Comparison of ENCODE assay signal across 1 cellular context in genomic region chr1:28296401-28297220, GRCh38.
TF ChIP-seq lines count a peak whose summit lies in the region.

No MANE protein-coding gene starts in this region.

TF ChIP-seq in HepG2, 621 proteins besides CTCF, POLR2A, EP300 and RAD21 (continued from another document and continues in another):
- 0 out of 2 replicates have a peak, but pooled peaks have one; percentile 43 for TF ChIP-seq HMGXB3 (CRISPR knock-in tag; IDR thresholded peaks at IDR 0.05; ENCODE audit: borderline replicate concordance)
- peak; percentile 91; the same call in 1 of the 2 replicates for TF ChIP-seq GZF1 (CRISPR knock-in tag; IDR thresholded peaks at IDR 0.05)
- TF ChIP-seq ZNF737 (CRISPR knock-in tag; IDR thresholded peaks at IDR 0.05; ENCODE audit: borderline replicate concordance), result no peak
- peak; percentile 74 for TF ChIP-seq SOX5 (CRISPR knock-in tag; IDR thresholded peaks at IDR 0.05; ENCODE audit: borderline replicate concordance)
- peak; percentile 79; the same call in 1 of the 2 replicates for TF ChIP-seq ZNF205 (CRISPR knock-in tag; IDR thresholded peaks at IDR 0.05)
- TF ChIP-seq ARID5B (CRISPR knock-in tag; IDR thresholded peaks at IDR 0.05), result peak; percentile 94
- no peak for TF ChIP-seq ARID2 (CRISPR knock-in tag; IDR thresholded peaks at IDR 0.05; ENCODE audit: borderline replicate concordance)
- no peak for TF ChIP-seq TCF7 (IDR thresholded peaks at IDR 0.05; ENCODE audit: low read depth)
- TF ChIP-seq ZNF746 (CRISPR knock-in tag; IDR thresholded peaks at IDR 0.05), result no peak
- TF ChIP-seq RFXANK (CRISPR knock-in tag; IDR thresholded peaks at IDR 0.05), result no peak
- TF ChIP-seq MXI1 (IDR thresholded peaks at IDR 0.05; ENCODE audit: borderline replicate concordance, low read depth, low read length), result peak; percentile 31; the same call in 1 of the 3 replicates
- TF ChIP-seq MTF1 (CRISPR knock-in tag; IDR thresholded peaks at IDR 0.05), result no peak
- TF ChIP-seq SMAD1 (CRISPR knock-in tag; IDR thresholded peaks at IDR 0.05; ENCODE audit: borderline replicate concordance, low read depth), result no peak
- peak; percentile 34; the same call in 1 of the 2 replicates for TF ChIP-seq NR2F2 (IDR thresholded peaks at IDR 0.05; ENCODE audit: borderline replicate concordance, low read depth)
- TF ChIP-seq FUBP1 (CRISPR knock-in tag; IDR thresholded peaks at IDR 0.05; ENCODE audit: borderline replicate concordance), result no peak
- peak; percentile 61; the same call in 1 of the 2 replicates for TF ChIP-seq ATF1 (CRISPR knock-in tag; IDR thresholded peaks at IDR 0.05)
- peak; percentile 51; the same call in 1 of the 2 replicates for TF ChIP-seq TARDBP (CRISPR knock-in tag; IDR thresholded peaks at IDR 0.05)
- no peak for TF ChIP-seq SOX6 (IDR thresholded peaks at IDR 0.05)
- peak; percentile 90 for TF ChIP-seq SOX6 (CRISPR knock-in tag; IDR thresholded peaks at IDR 0.05)
- TF ChIP-seq ZNF615 (CRISPR knock-in tag; IDR thresholded peaks at IDR 0.05; ENCODE audit: borderline replicate concordance), result no peak
- peak; percentile 61; the same call in 1 of the 2 replicates for TF ChIP-seq SOX13 (IDR thresholded peaks at IDR 0.05)
- TF ChIP-seq SOX13 (CRISPR knock-in tag; conservative IDR thresholded peaks at IDR 0.05 in 1 of 2, IDR thresholded peaks at IDR 0.05 in 1 of 2), result peak in 1 of 2 experiments; percentile 77; a peak in 2 of 4 replicates
- TF ChIP-seq ZNF362 (CRISPR knock-in tag; IDR thresholded peaks at IDR 0.05; ENCODE audit: borderline replicate concordance), result peak; percentile 54; the same call in 1 of the 2 replicates
- no peak for TF ChIP-seq TAF1 (CRISPR knock-in tag; IDR thresholded peaks at IDR 0.05)
- TF ChIP-seq, protein P1, sequence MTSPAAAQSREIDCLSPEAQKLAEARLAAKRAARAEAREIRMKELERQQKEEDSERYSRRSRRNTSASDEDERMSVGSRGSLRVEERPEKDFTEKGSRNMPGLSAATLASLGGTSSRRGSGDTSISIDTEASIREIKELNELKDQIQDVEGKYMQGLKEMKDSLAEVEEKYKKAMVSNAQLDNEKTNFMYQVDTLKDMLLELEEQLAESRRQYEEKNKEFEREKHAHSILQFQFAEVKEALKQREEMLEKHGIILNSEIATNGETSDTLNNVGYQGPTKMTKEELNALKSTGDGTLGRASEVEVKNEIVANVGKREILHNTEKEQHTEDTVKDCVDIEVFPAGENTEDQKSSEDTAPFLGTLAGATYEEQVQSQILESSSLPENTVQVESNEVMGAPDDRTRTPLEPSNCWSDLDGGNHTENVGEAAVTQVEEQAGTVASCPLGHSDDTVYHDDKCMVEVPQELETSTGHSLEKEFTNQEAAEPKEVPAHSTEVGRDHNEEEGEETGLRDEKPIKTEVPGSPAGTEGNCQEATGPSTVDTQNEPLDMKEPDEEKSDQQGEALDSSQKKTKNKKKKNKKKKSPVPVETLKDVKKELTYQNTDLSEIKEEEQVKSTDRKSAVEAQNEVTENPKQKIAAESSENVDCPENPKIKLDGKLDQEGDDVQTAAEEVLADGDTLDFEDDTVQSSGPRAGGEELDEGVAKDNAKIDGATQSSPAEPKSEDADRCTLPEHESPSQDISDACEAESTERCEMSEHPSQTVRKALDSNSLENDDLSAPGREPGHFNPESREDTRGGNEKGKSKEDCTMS (CRISPR knock-in tag; conservative IDR thresholded peaks at IDR 0.05), result no peak
- TF ChIP-seq STAG1 (CRISPR knock-in tag; IDR thresholded peaks at IDR 0.05), result no peak
- no peak for TF ChIP-seq JUN (CRISPR knock-in tag; IDR thresholded peaks at IDR 0.05)
- TF ChIP-seq ZNF530 (CRISPR knock-in tag; IDR thresholded peaks at IDR 0.05; ENCODE audit: low read depth), result no peak
- peak; percentile 67 for TF ChIP-seq RCOR2 (CRISPR knock-in tag; IDR thresholded peaks at IDR 0.05)
- peak; percentile 70 for TF ChIP-seq SP5 (CRISPR knock-in tag; IDR thresholded peaks at IDR 0.05; ENCODE audit: borderline replicate concordance, low read depth)
- peak; percentile 54 for TF ChIP-seq PRPF4 (IDR thresholded peaks at IDR 0.05; ENCODE audit: low read depth, low read length, poor library complexity, severe bottlenecking)
- TF ChIP-seq ZNF775 (CRISPR knock-in tag; IDR thresholded peaks at IDR 0.05; ENCODE audit: borderline replicate concordance), result no peak
- no peak for TF ChIP-seq THYN1 (CRISPR knock-in tag; IDR thresholded peaks at IDR 0.05; ENCODE audit: borderline replicate concordance, low read depth)
- no peak for TF ChIP-seq ZNF44 (CRISPR knock-in tag; IDR thresholded peaks at IDR 0.05)
- TF ChIP-seq ZNF354B (CRISPR knock-in tag; IDR thresholded peaks at IDR 0.05), result no peak
- TF ChIP-seq CBX5 (CRISPR knock-in tag; IDR thresholded peaks at IDR 0.05; ENCODE audit: borderline replicate concordance), result peak; percentile 80; the same call in 1 of the 2 replicates
- TF ChIP-seq HNRNPLL (IDR thresholded peaks at IDR 0.05; ENCODE audit: low read depth, low read length, poor library complexity, severe bottlenecking), result no peak
- TF ChIP-seq MXD4 (CRISPR knock-in tag; IDR thresholded peaks at IDR 0.05), result peak; percentile 29; the same call in 1 of the 2 replicates
- TF ChIP-seq ZSCAN31 (CRISPR knock-in tag; IDR thresholded peaks at IDR 0.05; ENCODE audit: low read depth), result peak; percentile 54; the same call in 1 of the 2 replicates
- TF ChIP-seq SALL1 (CRISPR knock-in tag; IDR thresholded peaks at IDR 0.05), result peak; percentile 96
- TF ChIP-seq ESRRA (CRISPR knock-in tag; IDR thresholded peaks at IDR 0.05; ENCODE audit: low read depth), result peak; percentile 74; the same call in 1 of the 2 replicates
- TF ChIP-seq NR2C2 (CRISPR knock-in tag; IDR thresholded peaks at IDR 0.05; ENCODE audit: borderline replicate concordance), result peak; percentile 39; the same call in 1 of the 2 replicates
- 0 out of 2 replicates have a peak, but pooled peaks have one; percentile 61 for TF ChIP-seq RELA (CRISPR knock-in tag; IDR thresholded peaks at IDR 0.05)
- TF ChIP-seq SNAI1 (CRISPR knock-in tag; IDR thresholded peaks at IDR 0.05; ENCODE audit: borderline replicate concordance), result no peak
- TF ChIP-seq ELK4 (CRISPR knock-in tag; IDR thresholded peaks at IDR 0.05; ENCODE audit: borderline replicate concordance), result no peak
- TF ChIP-seq, protein P2, sequence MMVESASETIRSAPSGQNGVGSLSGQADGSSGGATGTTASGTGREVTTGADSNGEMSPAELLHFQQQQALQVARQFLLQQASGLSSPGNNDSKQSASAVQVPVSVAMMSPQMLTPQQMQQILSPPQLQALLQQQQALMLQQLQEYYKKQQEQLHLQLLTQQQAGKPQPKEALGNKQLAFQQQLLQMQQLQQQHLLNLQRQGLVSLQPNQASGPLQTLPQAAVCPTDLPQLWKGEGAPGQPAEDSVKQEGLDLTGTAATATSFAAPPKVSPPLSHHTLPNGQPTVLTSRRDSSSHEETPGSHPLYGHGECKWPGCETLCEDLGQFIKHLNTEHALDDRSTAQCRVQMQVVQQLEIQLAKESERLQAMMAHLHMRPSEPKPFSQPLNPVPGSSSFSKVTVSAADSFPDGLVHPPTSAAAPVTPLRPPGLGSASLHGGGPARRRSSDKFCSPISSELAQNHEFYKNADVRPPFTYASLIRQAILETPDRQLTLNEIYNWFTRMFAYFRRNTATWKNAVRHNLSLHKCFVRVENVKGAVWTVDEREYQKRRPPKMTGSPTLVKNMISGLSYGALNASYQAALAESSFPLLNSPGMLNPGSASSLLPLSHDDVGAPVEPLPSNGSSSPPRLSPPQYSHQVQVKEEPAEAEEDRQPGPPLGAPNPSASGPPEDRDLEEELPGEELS (CRISPR knock-in tag; IDR thresholded peaks at IDR 0.05), result peak; percentile 81
- TF ChIP-seq ZSCAN12 (CRISPR knock-in tag; IDR thresholded peaks at IDR 0.05), result no peak
- no peak for TF ChIP-seq ZFAT (CRISPR knock-in tag; conservative IDR thresholded peaks at IDR 0.05)
- TF ChIP-seq IKZF4 (CRISPR knock-in tag; IDR thresholded peaks at IDR 0.05; ENCODE audit: borderline replicate concordance, low read depth, not compliant biosample characterization), result no peak
- peak; percentile 61; the same call in 1 of the 2 replicates for TF ChIP-seq ZBTB7A (CRISPR knock-in tag; IDR thresholded peaks at IDR 0.05)
- 0 out of 2 replicates have a peak, but pooled peaks have one; percentile 64 for TF ChIP-seq ZNF335 (CRISPR knock-in tag; IDR thresholded peaks at IDR 0.05)
- TF ChIP-seq BHLHE40 (IDR thresholded peaks at IDR 0.05; ENCODE audit: low read length), result peak; percentile 94
- TF ChIP-seq MEIS2 (CRISPR knock-in tag; IDR thresholded peaks at IDR 0.05), result no peak; the same call in 1 of the 2 replicates
- TF ChIP-seq FOSL1 (CRISPR knock-in tag; IDR thresholded peaks at IDR 0.05; ENCODE audit: borderline replicate concordance), result no peak
